Comparison of ENCODE assay signal across 1 cellular context in genomic region chr5:94538260-94538659, GRCh38.
TF ChIP-seq lines count a peak whose summit lies in the region.

No MANE protein-coding gene starts in this region.

TF ChIP-seq in SK-N-SH treated with all-trans-retinoic acid at 6 μM for 48 hours, 23 proteins besides CTCF, POLR2A, EP300 and RAD21 (continued from another document):
- TF ChIP-seq TSHZ2 (CRISPR knock-in tag; IDR thresholded peaks at IDR 0.05) (no peak), ESRRG (CRISPR knock-in tag; IDR thresholded peaks at IDR 0.05) (no peak)
